In genomic region chr2:231587744-231588143, GRCh38 we compare ENCODE assay signal across 13 cellular contexts. TPM values are rescaled to one million over a fixed set of nuclear protein-coding genes. Genes with fewer than 3 reads are reported as not detected.
"Had no signal": no experiment of that assay in that cellular context is flagged by ENCODE, and none has a peak within 500 bp of the region (broad histone marks: within the 10 kb centered on the region; RNA-seq: fewer than 3 reads in every experiment).

No MANE protein-coding gene starts in this region.

RNA-seq across cellular contexts. Expression of gene TEX44, which starts 4.9 kb away (rescaled TPM):
- total RNA-seq: activated B cell treated with CpG ODN at 0.5 μM for 24 hours; activated CD4-positive, alpha-beta memory T cell treated with anti-CD3 and anti-CD28 coated beads for 36 hours; activated CD4-positive, alpha-beta memory T cell treated with anti-CD3 and anti-CD28 coated beads, Interleukin-2, amount 10 ng/mL, durations not matched to agents 7 days and 5 days; activated CD4-positive, alpha-beta T cell treated with anti-CD3 and anti-CD28 coated beads for 36 hours; activated CD4-positive, alpha-beta T cell treated with anti-CD3 and anti-CD28 coated beads, Interleukin-2, amount 10 ng/mL, durations not matched to agents 24 days and 14 days; activated CD4-positive, alpha-beta T cell treated with anti-CD3 and anti-CD28 coated beads, Interleukin-2, amount 10 ng/mL, durations not matched to agents 7 days and 5 days; activated CD8-positive, alpha-beta memory T cell treated with anti-CD3 and anti-CD28 coated beads for 36 hours; activated CD8-positive, alpha-beta memory T cell treated with anti-CD3 and anti-CD28 coated beads, Interleukin-2, amount 10 ng/mL, durations not matched to agents 7 days and 5 days; activated CD8-positive, alpha-beta T cell treated with anti-CD3 and anti-CD28 coated beads for 36 hours; activated CD8-positive, alpha-beta T cell treated with anti-CD3 and anti-CD28 coated beads, Interleukin-2, amount 10 ng/mL, durations not matched to agents 7 days and 5 days; T-helper 1 cell treated with Interleukin-12 subunit alpha and Interleukin-12 subunit beta and Interleukin-4 antibody, amounts not matched to agents 30 ng/mL and 1 ng/mL, for 36 hours; T-helper 17 cell; T-helper 2 cell treated with Interferon-gamma antibody and Interleukin-4, amounts not matched to agents 100 ng/mL and 5 ng/mL, for 36 hours had no signal

RNA-seq across cellular contexts. Expression of gene NMUR1, which starts 57.5 kb away (rescaled TPM):
- total RNA-seq: activated B cell treated with CpG ODN at 0.5 μM for 24 hours; activated CD4-positive, alpha-beta T cell treated with anti-CD3 and anti-CD28 coated beads for 36 hours; activated CD4-positive, alpha-beta T cell treated with anti-CD3 and anti-CD28 coated beads, Interleukin-2, amount 10 ng/mL, durations not matched to agents 24 days and 14 days had no signal
